Comparison of ENCODE assay signal across 8 cellular contexts in genomic region chr20:10670521-10671220, GRCh38. TPM values are rescaled to one million over a fixed set of nuclear protein-coding genes. Genes with fewer than 3 reads are reported as not detected.
DNase-seq lines count a peak whose midpoint lies in the region; ATAC-seq and TF ChIP-seq lines count a peak whose summit lies in the region.

No MANE protein-coding gene starts in this region.

- peak overlapping the region; percentile 61 for H3K4me3 ChIP-seq in SJSA1
- H3K4me3 ChIP-seq in iPS-20b (ENCODE audit: low read length), result peak overlapping the region; percentile 84
- H3K4me3 ChIP-seq in thoracic aorta, result peak overlapping the region; percentile 96

- peak overlapping the region; percentile 44 for H3K27ac ChIP-seq in SJSA1
- H3K27ac ChIP-seq in iPS-20b (ENCODE audit: low read length), result no peak overlapping the region
- peak overlapping the region; percentile 95 to 100 for H3K27ac ChIP-seq in thoracic aorta

- peak overlapping the region; percentile 69; the same call in 1 of the 2 replicates for H3K9ac ChIP-seq in iPS-20b (ENCODE audit: low read depth, low read length)

- H3K9me3 ChIP-seq in SJSA1 (replicated peaks), result no peaks in the 10 kb centered on the region
- H3K9me3 ChIP-seq in iPS-20b (ENCODE audit: insufficient read depth, low read depth, low read length), result no peaks in the 10 kb centered on the region
- H3K9me3 ChIP-seq in thoracic aorta, result no peaks in the 10 kb centered on the region

- no peak for TF ChIP-seq CTCF in thoracic aorta (IDR thresholded peaks at IDR 0.05)

- ATAC-seq in GM18517 (IDR thresholded peaks at IDR 0.05; ENCODE audit: unreplicated experiment), result peak; percentile 39
- ATAC-seq in HG02678 (IDR thresholded peaks at IDR 0.05; ENCODE audit: unreplicated experiment), result peak; percentile 36
- no peak for ATAC-seq in thoracic aorta (ENCODE audit: insufficient number of reproducible peaks, low FRiP score, low read depth)

- H3K4me1 ChIP-seq in SJSA1 (replicated peaks) (peaks cover 57% of the 10 kb centered on the region), iPS-20b (ENCODE audit: insufficient read depth, low read length) (peaks cover 52% of the 10 kb centered on the region), thoracic aorta (ENCODE audit: control insufficient read depth in 1 of 2, low read depth in 2 of 2) (peaks cover 17 to 53% of the 10 kb centered on the region in 2 donors)

- H3K36me3 ChIP-seq in SJSA1 (peaks cover 35% of the 10 kb centered on the region), iPS-20b (ENCODE audit: insufficient read depth, low read depth, low read length) (peaks cover 30% of the 10 kb centered on the region), thoracic aorta (peaks cover 10% of the 10 kb centered on the region)

- DNase-seq in SJSA1 (ENCODE audit: low read depth in 1 of 2, low spot score in 2 of 2), result no peak
- DNase-seq in thoracic aorta (ENCODE audit: low spot score), result no peak
- no peak for DNase-seq in superior temporal gyrus (ENCODE audit: extremely low spot score)
- no peak for DNase-seq in GM03348 (ENCODE audit: low spot score)
- no peak for DNase-seq in NCI-H774 (lab: John Stamatoyannopoulos, UW)

- H3K27me3 ChIP-seq in SJSA1 (replicated peaks), result no peaks in the 10 kb centered on the region
- H3K27me3 ChIP-seq in iPS-20b (ENCODE audit: insufficient read depth, low read length), result peaks cover 9% of the 10 kb centered on the region; the same call in 1 of the 2 replicates
- H3K27me3 ChIP-seq in thoracic aorta (replicated peaks; ENCODE audit: insufficient read depth), result no peaks in the 10 kb centered on the region

RNA-seq across cellular contexts. Expression of gene JAG1, which starts 3.1 kb away (rescaled TPM):
- 40.4 and 40.9 TPM in 2 replicates for total RNA-seq in SJSA1 (2014; rRNA removed; shearing (Covaris generic))
- 100 to 1,000 TPM; 237 to 253 TPM for total RNA-seq in thoracic aorta
